1 cellular context compared by ENCODE assay signal in the genomic region with DNA sequence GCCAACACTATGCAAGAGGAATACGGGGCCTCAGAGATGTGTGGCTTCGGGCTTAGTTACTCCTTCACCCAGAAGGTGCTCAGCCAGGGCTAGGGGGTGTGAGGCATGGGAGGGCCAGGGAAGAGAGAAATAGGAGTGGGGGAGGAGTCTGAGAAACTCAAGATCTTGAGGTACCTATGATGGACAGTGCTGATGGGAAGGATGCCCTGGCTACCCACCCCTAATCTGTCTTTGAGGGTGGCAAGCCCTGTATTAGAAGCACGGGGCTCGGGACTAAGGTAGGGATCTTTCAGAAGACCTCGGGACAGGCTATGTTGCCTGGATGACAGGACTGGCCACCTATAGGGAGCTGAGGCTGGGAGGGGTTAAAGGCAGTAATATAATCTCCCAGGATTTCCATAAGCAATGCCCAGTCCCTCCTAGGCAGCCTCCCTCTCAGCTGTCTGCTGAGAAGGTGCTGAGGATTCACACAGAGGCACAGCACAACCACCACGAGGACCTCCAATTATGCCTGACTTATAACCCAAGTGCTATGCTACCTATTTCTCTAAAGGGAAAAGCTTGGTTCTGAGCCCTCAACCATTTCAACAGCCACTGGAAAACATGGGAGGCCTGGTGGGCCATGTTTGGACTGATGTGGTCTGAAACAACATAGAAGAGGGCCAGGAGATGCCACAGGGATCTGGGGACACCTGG.
TF ChIP-seq lines count a peak whose summit lies in the region.

No MANE protein-coding gene starts in this region.

TF ChIP-seq in HepG2, 621 proteins besides CTCF, POLR2A, EP300 and RAD21:
- 0 out of 2 replicates have a peak, but pooled peaks have one; percentile 5 for TF ChIP-seq FOXA3 (CRISPR knock-in tag; IDR thresholded peaks at IDR 0.05)
- 0 out of 2 replicates have a peak, but pooled peaks have one; percentile 5 for TF ChIP-seq GABPB1 (CRISPR knock-in tag; IDR thresholded peaks at IDR 0.05)
- TF ChIP-seq, protein P1, sequence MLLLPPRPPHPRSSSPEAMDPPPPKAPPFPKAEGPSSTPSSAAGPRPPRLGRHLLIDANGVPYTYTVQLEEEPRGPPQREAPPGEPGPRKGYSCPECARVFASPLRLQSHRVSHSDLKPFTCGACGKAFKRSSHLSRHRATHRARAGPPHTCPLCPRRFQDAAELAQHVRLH (CRISPR knock-in tag; IDR thresholded peaks at IDR 0.05; ENCODE audit: borderline replicate concordance, low read depth), result no peak
- no peak for TF ChIP-seq FOXO1 (CRISPR knock-in tag; IDR thresholded peaks at IDR 0.05)
- TF ChIP-seq POLR2AphosphoS2 (IDR thresholded peaks at IDR 0.05; ENCODE audit: low read depth, low read length), result peak; percentile 64; the same call in 1 of the 2 replicates
- TF ChIP-seq POLR2G (IDR thresholded peaks at IDR 0.05; ENCODE audit: low read depth, low read length), result peak; percentile 52; the same call in 1 of the 2 replicates
- peak; percentile 40; the same call in 1 of the 2 replicates for TF ChIP-seq POLR2AphosphoS5 (IDR thresholded peaks at IDR 0.05; ENCODE audit: low read depth, low read length)
- TF ChIP-seq PAF1 (CRISPR knock-in tag; IDR thresholded peaks at IDR 0.05), result peak; percentile 93; the same call in 1 of the 2 replicates
- no peak for TF ChIP-seq RNF2 (conservative IDR thresholded peaks at IDR 0.05; ENCODE audit: low read depth)
- TF ChIP-seq, protein P2, sequence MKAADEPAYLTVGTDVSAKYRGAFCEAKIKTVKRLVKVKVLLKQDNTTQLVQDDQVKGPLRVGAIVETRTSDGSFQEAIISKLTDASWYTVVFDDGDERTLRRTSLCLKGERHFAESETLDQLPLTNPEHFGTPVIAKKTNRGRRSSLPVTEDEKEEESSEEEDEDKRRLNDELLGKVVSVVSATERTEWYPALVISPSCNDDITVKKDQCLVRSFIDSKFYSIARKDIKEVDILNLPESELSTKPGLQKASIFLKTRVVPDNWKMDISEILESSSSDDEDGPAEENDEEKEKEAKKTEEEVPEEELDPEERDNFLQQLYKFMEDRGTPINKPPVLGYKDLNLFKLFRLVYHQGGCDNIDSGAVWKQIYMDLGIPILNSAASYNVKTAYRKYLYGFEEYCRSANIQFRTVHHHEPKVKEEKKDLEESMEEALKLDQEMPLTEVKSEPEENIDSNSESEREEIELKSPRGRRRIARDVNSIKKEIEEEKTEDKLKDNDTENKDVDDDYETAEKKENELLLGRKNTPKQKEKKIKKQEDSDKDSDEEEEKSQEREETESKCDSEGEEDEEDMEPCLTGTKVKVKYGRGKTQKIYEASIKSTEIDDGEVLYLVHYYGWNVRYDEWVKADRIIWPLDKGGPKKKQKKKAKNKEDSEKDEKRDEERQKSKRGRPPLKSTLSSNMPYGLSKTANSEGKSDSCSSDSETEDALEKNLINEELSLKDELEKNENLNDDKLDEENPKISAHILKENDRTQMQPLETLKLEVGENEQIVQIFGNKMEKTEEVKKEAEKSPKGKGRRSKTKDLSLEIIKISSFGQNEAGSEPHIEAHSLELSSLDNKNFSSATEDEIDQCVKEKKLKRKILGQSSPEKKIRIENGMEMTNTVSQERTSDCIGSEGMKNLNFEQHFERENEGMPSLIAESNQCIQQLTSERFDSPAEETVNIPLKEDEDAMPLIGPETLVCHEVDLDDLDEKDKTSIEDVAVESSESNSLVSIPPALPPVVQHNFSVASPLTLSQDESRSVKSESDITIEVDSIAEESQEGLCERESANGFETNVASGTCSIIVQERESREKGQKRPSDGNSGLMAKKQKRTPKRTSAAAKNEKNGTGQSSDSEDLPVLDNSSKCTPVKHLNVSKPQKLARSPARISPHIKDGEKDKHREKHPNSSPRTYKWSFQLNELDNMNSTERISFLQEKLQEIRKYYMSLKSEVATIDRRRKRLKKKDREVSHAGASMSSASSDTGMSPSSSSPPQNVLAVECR (CRISPR knock-in tag; IDR thresholded peaks at IDR 0.05; ENCODE audit: borderline replicate concordance), result no peak
- TF ChIP-seq ZBTB20 (CRISPR knock-in tag; IDR thresholded peaks at IDR 0.05; ENCODE audit: borderline replicate concordance, low read depth), result no peak
- TF ChIP-seq ZNF562 (CRISPR knock-in tag; IDR thresholded peaks at IDR 0.05; ENCODE audit: borderline replicate concordance), result no peak
- no peak for TF ChIP-seq ZNF775 (CRISPR knock-in tag; IDR thresholded peaks at IDR 0.05; ENCODE audit: borderline replicate concordance)
- TF ChIP-seq, protein P3, sequence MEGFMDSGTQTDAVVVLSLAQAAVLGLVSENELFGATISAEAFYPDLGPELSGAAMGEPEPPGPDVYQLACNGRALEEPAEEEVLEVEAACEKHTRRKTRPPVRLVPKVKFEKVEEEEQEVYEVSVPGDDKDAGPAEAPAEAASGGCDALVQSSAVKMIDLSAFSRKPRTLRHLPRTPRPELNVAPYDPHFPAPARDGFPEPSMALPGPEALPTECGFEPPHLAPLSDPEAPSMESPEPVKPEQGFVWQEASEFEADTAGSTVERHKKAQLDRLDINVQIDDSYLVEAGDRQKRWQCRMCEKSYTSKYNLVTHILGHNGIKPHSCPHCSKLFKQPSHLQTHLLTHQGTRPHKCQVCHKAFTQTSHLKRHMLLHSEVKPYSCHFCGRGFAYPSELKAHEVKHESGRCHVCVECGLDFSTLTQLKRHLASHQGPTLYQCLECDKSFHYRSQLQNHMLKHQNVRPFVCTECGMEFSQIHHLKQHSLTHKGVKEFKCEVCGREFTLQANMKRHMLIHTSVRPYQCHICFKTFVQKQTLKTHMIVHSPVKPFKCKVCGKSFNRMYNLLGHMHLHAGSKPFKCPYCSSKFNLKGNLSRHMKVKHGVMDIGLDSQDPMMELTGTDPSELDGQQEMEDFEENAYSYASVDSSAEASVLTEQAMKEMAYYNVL (CRISPR knock-in tag; IDR thresholded peaks at IDR 0.05; ENCODE audit: borderline replicate concordance), result no peak
- no peak for TF ChIP-seq ZNF275 (CRISPR knock-in tag; IDR thresholded peaks at IDR 0.05; ENCODE audit: borderline replicate concordance)
- 0 out of 2 replicates have a peak, but pooled peaks have one; percentile 37 for TF ChIP-seq AKAP8 (CRISPR knock-in tag; IDR thresholded peaks at IDR 0.05)
- TF ChIP-seq, protein P4, sequence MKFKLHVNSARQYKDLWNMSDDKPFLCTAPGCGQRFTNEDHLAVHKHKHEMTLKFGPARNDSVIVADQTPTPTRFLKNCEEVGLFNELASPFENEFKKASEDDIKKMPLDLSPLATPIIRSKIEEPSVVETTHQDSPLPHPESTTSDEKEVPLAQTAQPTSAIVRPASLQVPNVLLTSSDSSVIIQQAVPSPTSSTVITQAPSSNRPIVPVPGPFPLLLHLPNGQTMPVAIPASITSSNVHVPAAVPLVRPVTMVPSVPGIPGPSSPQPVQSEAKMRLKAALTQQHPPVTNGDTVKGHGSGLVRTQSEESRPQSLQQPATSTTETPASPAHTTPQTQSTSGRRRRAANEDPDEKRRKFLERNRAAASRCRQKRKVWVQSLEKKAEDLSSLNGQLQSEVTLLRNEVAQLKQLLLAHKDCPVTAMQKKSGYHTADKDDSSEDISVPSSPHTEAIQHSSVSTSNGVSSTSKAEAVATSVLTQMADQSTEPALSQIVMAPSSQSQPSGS (CRISPR knock-in tag; IDR thresholded peaks at IDR 0.05), result no peak
- TF ChIP-seq ARNT2 (CRISPR knock-in tag; IDR thresholded peaks at IDR 0.05; ENCODE audit: low read depth), result no peak
- TF ChIP-seq BCL3 (CRISPR knock-in tag; IDR thresholded peaks at IDR 0.05), result no peak
- peak; percentile 94 for TF ChIP-seq RBM22 (optimal IDR thresholded peaks at IDR 0.05; ENCODE audit: low read length)
- TF ChIP-seq ARID2 (CRISPR knock-in tag; IDR thresholded peaks at IDR 0.05; ENCODE audit: borderline replicate concordance), result no peak
- TF ChIP-seq ZNF781 (CRISPR knock-in tag; IDR thresholded peaks at IDR 0.05; ENCODE audit: borderline replicate concordance, not compliant biosample characterization), result peak; percentile 28
